Comparison of ENCODE assay signal across 8 cellular contexts in the genomic region with DNA sequence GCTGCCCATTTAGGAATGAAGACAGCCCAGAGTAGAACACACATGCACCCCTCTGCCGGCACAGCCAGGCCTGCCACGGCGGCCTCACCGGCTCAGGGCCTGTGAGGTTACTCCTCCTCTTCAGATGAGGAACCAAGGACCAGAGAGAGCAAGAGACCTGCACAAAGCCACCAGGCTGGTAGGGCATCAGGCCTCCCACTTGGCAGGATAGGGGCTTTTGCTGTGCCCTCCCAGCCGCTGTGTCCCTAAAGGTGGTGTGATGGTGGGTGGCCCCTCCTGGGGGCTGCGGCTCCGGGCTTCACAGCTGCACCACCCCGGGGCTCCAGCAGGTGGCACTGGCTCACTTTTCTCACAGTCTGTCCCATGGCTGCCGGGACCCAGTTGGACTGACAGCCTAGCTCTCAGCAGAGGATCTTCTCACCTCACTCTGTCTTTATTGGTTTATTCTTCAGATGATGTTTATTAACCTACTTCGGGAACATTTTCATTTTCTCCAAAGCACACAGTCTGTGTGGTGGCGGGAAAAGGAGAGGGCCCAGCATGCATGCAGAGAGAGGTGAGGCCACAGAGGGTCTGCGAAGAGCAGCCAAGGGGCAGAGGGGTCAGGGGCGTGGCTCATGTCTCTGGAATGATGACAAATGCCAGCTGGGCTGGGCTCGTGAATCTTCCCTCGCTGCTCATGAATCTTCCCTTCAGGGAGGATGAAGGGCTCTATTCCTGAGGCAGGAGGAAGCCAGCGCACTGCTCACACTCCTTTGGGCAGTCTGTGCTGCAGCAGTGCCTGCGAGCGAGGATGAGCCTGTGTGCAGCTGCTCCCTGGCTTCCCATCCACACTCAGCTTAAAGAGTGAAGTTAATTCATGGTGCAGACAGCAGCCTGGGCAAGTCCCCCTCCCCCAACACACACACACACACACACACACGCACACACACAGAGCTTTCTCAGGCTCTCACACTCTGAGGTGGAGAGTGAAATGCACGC.
A peak's percentile ranks its signal among the peaks of the same experiment; 100 is the strongest.
DNase-seq lines count a peak whose midpoint lies in the region; ATAC-seq, FAIRE-seq and TF ChIP-seq lines count a peak whose summit lies in the region.

No MANE protein-coding gene starts in this region.

- no peak overlapping the region for H3K27ac ChIP-seq in body of pancreas
- no peak overlapping the region for H3K27ac ChIP-seq in small intestine (ENCODE audit: low read depth in 1 of 2, low read length in 1 of 2)

- H3K4me3 ChIP-seq in MG63 (no peak overlapping the region), body of pancreas (no peak overlapping the region), small intestine (ENCODE audit: low read depth in 1 of 2, low read length in 2 of 2) (no peak overlapping the region)

- no peak for FAIRE-seq in small intestine (lab: Jason Lieb, UNC)

- no peak for TF ChIP-seq POLR2A in body of pancreas (IDR thresholded peaks at IDR 0.05)

- H3K4me1 ChIP-seq in body of pancreas (no peaks in the 10 kb centered on the region), small intestine (ENCODE audit: control insufficient read depth in 2 of 2, insufficient read depth in 1 of 2, low read depth in 1 of 2, low read length in 1 of 2) (no peaks in the 10 kb centered on the region)

- intact Hi-C loops in body of pancreas (cut with DNase I) = loop anchor here (10.0 kb wide), 2 partner anchors 425 to 575 kb away; no protein-coding TSS in a partner anchor

- H3K27me3 ChIP-seq in MG63 = no peaks in the 10 kb centered on the region
- H3K27me3 ChIP-seq in body of pancreas = no peaks in the 10 kb centered on the region
- no peaks in the 10 kb centered on the region for H3K27me3 ChIP-seq in small intestine (ENCODE audit: control insufficient read depth in 2 of 2, insufficient read depth in 2 of 2, low read length in 2 of 2)

- 48 to 50% methylated on average over 14 to 20 of the region's 20 CpGs for WGBS in body of pancreas, 2 donors
- 47 to 54% (median 50%) methylated on average over 20 of the region's 20 CpGs for WGBS in small intestine, 3 donors

- H3K36me3 ChIP-seq in MG63 (no peaks in the 10 kb centered on the region), body of pancreas (replicated peaks in 1 of 2; ENCODE audit: insufficient read depth in 1 of 2, low read depth in 2 of 2) (no peaks in the 10 kb centered on the region), small intestine (ENCODE audit: control insufficient read depth in 2 of 2, insufficient read depth in 2 of 2, low read length in 2 of 2) (no peaks in the 10 kb centered on the region)

- ATAC-seq in body of pancreas (peak; percentile 81), GM18868 (IDR thresholded peaks at IDR 0.05; ENCODE audit: unreplicated experiment) (no peak)

- peak; percentile 44 for DNase-seq in NCI-H1436 (lab: John Stamatoyannopoulos, UW)
- no peak for DNase-seq in NCI-H1436 treated with DMSO at 0.1 percent for 48 hours (lab: John Stamatoyannopoulos, UW)
- DNase-seq in MG63 = peak; percentile 63
- DNase-seq in UCSD-AML1 (lab: John Stamatoyannopoulos, UW; ENCODE audit: unreplicated experiment) = peak; percentile 58
- peak; percentile 66 to 79 (median 72) for DNase-seq in body of pancreas
- peak; percentile 91 for DNase-seq in iPS-NIHi7 (ENCODE audit: extremely low spot score)
- peak; percentile 48 for DNase-seq in small intestine

- peak; percentile 69 to 94 (median 84) for TF ChIP-seq CTCF in body of pancreas (IDR thresholded peaks at IDR 0.05)

- H3K9me3 ChIP-seq in MG63 (no peaks in the 10 kb centered on the region), body of pancreas (no peaks in the 10 kb centered on the region), small intestine (ENCODE audit: control insufficient read depth, low read depth) (no peaks in the 10 kb centered on the region)
